Comparison of ENCODE assay signal across 8 cellular contexts in genomic region chr6:131134950-131135243, GRCh38. TPM values are rescaled to one million over a fixed set of nuclear protein-coding genes. Genes with fewer than 3 reads are reported as not detected.
DNase-seq lines count a peak whose midpoint lies in the region; ATAC-seq and TF ChIP-seq lines count a peak whose summit lies in the region.

No MANE protein-coding gene starts in this region.

- H3K4me1 ChIP-seq in CD8-positive, alpha-beta T cell (ENCODE audit: insufficient read depth, low read length), result peaks cover 12% of the 10 kb centered on the region
- H3K4me1 ChIP-seq in Panc1 (ENCODE audit: control insufficient read depth, insufficient read depth, low read length), result peaks cover 18% of the 10 kb centered on the region

- H3K9me3 Mint-ChIP-seq in CD8-positive, alpha-beta T cell, result no peaks in the 10 kb centered on the region
- no peaks in the 10 kb centered on the region for H3K9me3 Mint-ChIP-seq in osteocyte (ENCODE audit: unreplicated experiment)

- intact Hi-C loops in CD8-positive, alpha-beta T cell (cut with DNase I, micrococcal nuclease), result loop anchor here in 1 of 2 experiments (1.0 kb wide), 2 partner anchors 72 to 493 kb away; partner anchors contain the start of genes EPB41L2 and MED23
- intact Hi-C loops in Panc1 (cut with micrococcal nuclease; ENCODE audit: unreplicated experiment), result no loop called here

- CTCF ChIA-PET in CD8-positive, alpha-beta T cell (lab: Charles Lee), result interaction anchor here (1.0 kb wide), 1 partner anchor 250 kb away, joined by 3 read pairs; no protein-coding TSS in a partner anchor
- CTCF ChIA-PET in Panc1 (lab: Charles Lee), result no interaction called here

- no peaks in the 10 kb centered on the region for H3K27me3 ChIP-seq in CD8-positive, alpha-beta T cell (ENCODE audit: insufficient read depth, low read length)
- no peaks in the 10 kb centered on the region for H3K27me3 ChIP-seq in Panc1 (ENCODE audit: control insufficient read depth, insufficient read depth, low read length)

- peak overlapping the region; percentile 68 for H3K27ac ChIP-seq in CD8-positive, alpha-beta T cell (ENCODE audit: low read depth, low read length)
- H3K27ac ChIP-seq in Panc1 (ENCODE audit: low read length), result peak overlapping the region; percentile 93

- H3K36me3 Mint-ChIP-seq in CD8-positive, alpha-beta T cell, result peaks cover 10% of the 10 kb centered on the region
- no peaks in the 10 kb centered on the region for H3K36me3 Mint-ChIP-seq in osteocyte (ENCODE audit: unreplicated experiment)

- in situ Hi-C loops in Panc1 (cut with HindIII; ENCODE audit: low pct_unique_long_range_greater_than_20kb, low sequenced_read_pairs), result no loop called here

- POLR2A ChIA-PET in CD8-positive, alpha-beta T cell (lab: Charles Lee), result interaction anchor here (1.6 kb wide), 1 partner anchor 493 kb away, joined by 4 read pairs; the partner anchor contains the start of gene MED23
- POLR2A ChIA-PET in Panc1 (lab: Charles Lee), result no interaction called here

- TF ChIP-seq CTCF in CD8-positive, alpha-beta T cell (IDR thresholded peaks at IDR 0.05), result no peak
- TF ChIP-seq CTCF in Panc1 (IDR thresholded peaks at IDR 0.05), result no peak
- no peak for TF ChIP-seq CTCF in epithelial cell of esophagus (IDR thresholded peaks at IDR 0.05; ENCODE audit: insufficient read depth, low read depth, low read length, missing control alignments)
- TF ChIP-seq CTCF in osteocyte (IDR thresholded peaks at IDR 0.05), result no peak

- BruUV-seq in Panc1 (replicated peaks; lab: Mats Ljungman, UMichigan), result no TSS peak

- H3K9me3 ChIP-seq in CD8-positive, alpha-beta T cell (ENCODE audit: low read length), result no peaks in the 10 kb centered on the region
- no peaks in the 10 kb centered on the region for H3K9me3 ChIP-seq in Panc1 (ENCODE audit: control insufficient read depth, insufficient read depth, low read depth, low read length)

- peak overlapping the region; percentile 58 for H3K4me3 ChIP-seq in CD8-positive, alpha-beta T cell (ENCODE audit: low read depth, low read length)
- peak overlapping the region; percentile 72 to 76 for H3K4me3 ChIP-seq in Panc1 (ENCODE audit: low read depth in 2 of 2, low read length in 2 of 2)
- peak overlapping the region; percentile 55 for H3K4me3 ChIP-seq in epithelial cell of esophagus (ENCODE audit: low read length)

- peak overlapping the region; percentile 92 for H3K4me3 Mint-ChIP-seq in CD8-positive, alpha-beta T cell
- H3K4me3 Mint-ChIP-seq in osteocyte (ENCODE audit: unreplicated experiment), result peak overlapping the region; percentile 81

- DNase-seq in CD8-positive, alpha-beta T cell, result no peak
- DNase-seq in Panc1 (ENCODE audit: low read depth, low spot score) (peak; percentile 22), epithelial cell of esophagus (ENCODE audit: low read depth) (no peak), osteocyte (ENCODE audit: extremely low spot score, unreplicated experiment) (no peak), kidney tubule cell (ENCODE audit: low spot score) (no peak), NCI-H446 (lab: John Stamatoyannopoulos, UW) (no peak), Ammon's horn (ENCODE audit: low spot score) (no peak), NCI-H2081 treated with DMSO at 0.1 percent for 48 hours (lab: John Stamatoyannopoulos, UW) (no peak)

- H3K36me3 ChIP-seq in CD8-positive, alpha-beta T cell (ENCODE audit: insufficient read depth, low read length), result no peaks in the 10 kb centered on the region
- no peaks in the 10 kb centered on the region for H3K36me3 ChIP-seq in Panc1 (ENCODE audit: control insufficient read depth, insufficient read depth, low read length)

- ATAC-seq in CD8-positive, alpha-beta T cell, result no peak
- ATAC-seq in Panc1, result no peak

- H3K4me1 Mint-ChIP-seq in CD8-positive, alpha-beta T cell (ENCODE audit: low read depth), result peaks cover 33% of the 10 kb centered on the region
- H3K4me1 Mint-ChIP-seq in osteocyte (ENCODE audit: unreplicated experiment), result peaks cover 18% of the 10 kb centered on the region

- H3K27ac Mint-ChIP-seq in CD8-positive, alpha-beta T cell, result peak overlapping the region; percentile 95
- H3K27ac Mint-ChIP-seq in osteocyte (ENCODE audit: unreplicated experiment), result peak overlapping the region; percentile 91

- no peaks in the 10 kb centered on the region for H3K27me3 Mint-ChIP-seq in CD8-positive, alpha-beta T cell (ENCODE audit: low read depth)
- H3K27me3 Mint-ChIP-seq in osteocyte (ENCODE audit: unreplicated experiment), result no peaks in the 10 kb centered on the region

RNA-seq across cellular contexts. Expression of gene AKAP7, which starts 0.4 kb away (rescaled TPM):
- total RNA-seq in CD8-positive, alpha-beta T cell, result 10 to 100 TPM; 11.7 to 14.4 TPM
- total RNA-seq in Panc1 (2021; ENCODE audit: unreplicated experiment) (3.2 TPM), osteocyte (4.4 and 4.5 TPM in 2 replicates)
- polyA plus RNA-seq in Panc1 (2012; ENCODE audit: insufficient read length), result 2.7 TPM
